ENCODE assay signal across 25 cellular contexts in genomic region chr3:82685761-82686160, GRCh38.
"Had no signal": no experiment of that assay in that cellular context is flagged by ENCODE, and none has a peak within 500 bp of the region (broad histone marks: within the 10 kb centered on the region; RNA-seq: fewer than 3 reads in every experiment).

No MANE protein-coding gene starts in this region.

- H3K9ac ChIP-seq: parathyroid adenoma had no signal

- H3K4me1 ChIP-seq: gastrocnemius medialis, left lung, parathyroid adenoma, prostate gland, right atrium auricular region, tibial nerve, upper lobe of right lung, uterus had no signal

- H3K27ac ChIP-seq: dorsolateral prefrontal cortex, epithelial cell of prostate, gastrocnemius medialis, left lung, neutrophil, parathyroid adenoma, prostate gland, right atrium auricular region, thoracic aorta, tibial nerve, upper lobe of right lung, uterus had no signal

- H3K36me3 ChIP-seq: gastrocnemius medialis, left lung, neutrophil, prostate gland, right atrium auricular region, thoracic aorta, tibial nerve, upper lobe of right lung, uterus had no signal

- H2AFZ ChIP-seq: parathyroid adenoma had no signal

- ATAC-seq: esophagus mucosa; gastrocnemius medialis; left lung; mucosa of descending colon; natural killer cell treated with Interleukin-12 subunit alpha and Interleukin-12 subunit beta and Interleukin-15 and Interleukin-18, amount 100 ng/mL, for 72 hours; stimulated activated naive B cell treated with anti-CD40 and anti-IgM and Interleukin-4, amounts not matched to agents 10 μg/mL and 1 μg/mL and 100 μg/mL, for 72 hours; upper lobe of right lung had no signal

- H3K79me2 ChIP-seq: parathyroid adenoma had no signal

- DNase-seq: dorsolateral prefrontal cortex; effector CD8-positive, alpha-beta T cell; endodermal cell; gastrocnemius medialis; head of caudate nucleus; kidney; left lung; mesenchymal stem cell; mucosa of descending colon; naive B cell; small intestine; stimulated activated CD4-positive, alpha-beta T cell treated with anti-CD3 and anti-CD28 coated beads, Interleukin-15, amount 100 ng/mL, for 24 hours; stimulated activated CD4-positive, alpha-beta T cell treated with anti-CD3 and anti-CD28 coated beads, Interleukin-2, amount 100 ng/mL, for 48 hours; stimulated activated naive B cell treated with anti-CD40 and anti-IgM and Interleukin-4, amounts not matched to agents 10 μg/mL and 1 μg/mL and 100 μg/mL, for 72 hours; upper lobe of right lung; uterus had no signal

- H3K27me3 ChIP-seq: dorsolateral prefrontal cortex, gastrocnemius medialis, left lung, neutrophil, right atrium auricular region, tibial nerve, upper lobe of right lung, uterus had no signal

- H3K4me3 ChIP-seq: dorsolateral prefrontal cortex, gastrocnemius medialis, left lung, mucosa of descending colon, prostate gland, right atrium auricular region, thoracic aorta, tibial nerve, upper lobe of right lung, uterus had no signal

- H3K9me3 ChIP-seq: gastrocnemius medialis, left lung, neutrophil, prostate gland, right atrium auricular region, thoracic aorta, tibial nerve, upper lobe of right lung, uterus had no signal
